ENCODE assay signal across 1 cellular context in genomic region chr6:154613137-154613676, GRCh38.
A peak's percentile ranks its signal among the peaks of the same experiment; 100 is the strongest.
TF ChIP-seq lines count a peak whose summit lies in the region.

No MANE protein-coding gene starts in this region.

TF ChIP-seq in K562, 482 proteins besides CTCF, POLR2A, EP300 and RAD21 (continued from another document and continues in another):
- TF ChIP-seq, protein P1, sequence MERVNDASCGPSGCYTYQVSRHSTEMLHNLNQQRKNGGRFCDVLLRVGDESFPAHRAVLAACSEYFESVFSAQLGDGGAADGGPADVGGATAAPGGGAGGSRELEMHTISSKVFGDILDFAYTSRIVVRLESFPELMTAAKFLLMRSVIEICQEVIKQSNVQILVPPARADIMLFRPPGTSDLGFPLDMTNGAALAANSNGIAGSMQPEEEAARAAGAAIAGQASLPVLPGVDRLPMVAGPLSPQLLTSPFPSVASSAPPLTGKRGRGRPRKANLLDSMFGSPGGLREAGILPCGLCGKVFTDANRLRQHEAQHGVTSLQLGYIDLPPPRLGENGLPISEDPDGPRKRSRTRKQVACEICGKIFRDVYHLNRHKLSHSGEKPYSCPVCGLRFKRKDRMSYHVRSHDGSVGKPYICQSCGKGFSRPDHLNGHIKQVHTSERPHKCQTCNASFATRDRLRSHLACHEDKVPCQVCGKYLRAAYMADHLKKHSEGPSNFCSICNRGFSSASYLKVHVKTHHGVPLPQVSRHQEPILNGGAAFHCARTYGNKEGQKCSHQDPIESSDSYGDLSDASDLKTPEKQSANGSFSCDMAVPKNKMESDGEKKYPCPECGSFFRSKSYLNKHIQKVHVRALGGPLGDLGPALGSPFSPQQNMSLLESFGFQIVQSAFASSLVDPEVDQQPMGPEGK (CRISPR knock-in tag; IDR thresholded peaks at IDR 0.05; ENCODE audit: borderline replicate concordance), result no peak
- TF ChIP-seq EWSR1 (IDR thresholded peaks at IDR 0.05; ENCODE audit: borderline replicate concordance, low read depth, partially characterized antibody) (no peak), CBFA2T3 (IDR thresholded peaks at IDR 0.05) (peak; percentile 15; the same call in 1 of the 2 replicates), POLR3A (IDR thresholded peaks at IDR 0.05; ENCODE audit: borderline replicate concordance, extremely low read depth, insufficient read depth, insufficient read length) (no peak), HIVEP1 (CRISPR knock-in tag; IDR thresholded peaks at IDR 0.05) (no peak), DACH1 (IDR thresholded peaks at IDR 0.05; ENCODE audit: partially characterized antibody) (peak; percentile 62), ZNF121 (CRISPR knock-in tag; conservative IDR thresholded peaks at IDR 0.05) (no peak), NCOA1 (IDR thresholded peaks at IDR 0.05; ENCODE audit: low read depth) (peak; percentile 27; the same call in 1 of the 2 replicates), KDM1A (IDR thresholded peaks at IDR 0.05) (no peak), XRCC4 (IDR thresholded peaks at IDR 0.05; ENCODE audit: extremely low read depth, insufficient read depth, insufficient read length) (no peak), KLF1 (tag; IDR thresholded peaks at IDR 0.05) (no peak), RREB1 (CRISPR knock-in tag; IDR thresholded peaks at IDR 0.05) (no peak), ZNF436 (CRISPR knock-in tag; IDR thresholded peaks at IDR 0.05) (no peak), ZNF253 (CRISPR knock-in tag; conservative IDR thresholded peaks at IDR 0.05) (no peak), CBFB (CRISPR knock-in tag; IDR thresholded peaks at IDR 0.05) (no peak), ZBTB49 (CRISPR knock-in tag; IDR thresholded peaks at IDR 0.05; ENCODE audit: borderline replicate concordance) (no peak), ESRRB (CRISPR knock-in tag; IDR thresholded peaks at IDR 0.05; ENCODE audit: borderline replicate concordance) (no peak), MBD2 (IDR thresholded peaks at IDR 0.05; ENCODE audit: borderline replicate concordance, low read depth) (no peak), ESRRA (IDR thresholded peaks at IDR 0.05; ENCODE audit: borderline replicate concordance, low read depth) (no peak), ZFP36 (IDR thresholded peaks at IDR 0.05; ENCODE audit: low read depth, low read length, partially characterized antibody) (no peak), SIRT6 (IDR thresholded peaks at IDR 0.05; ENCODE audit: low read depth, low read length) (no peak), RBM14 (IDR thresholded peaks at IDR 0.05; ENCODE audit: borderline replicate concordance, insufficient read depth, low read depth, low read length) (no peak), SRSF9 (IDR thresholded peaks at IDR 0.05; ENCODE audit: borderline replicate concordance, low read depth, low read length) (no peak), HOXB6 (CRISPR knock-in tag; IDR thresholded peaks at IDR 0.05; ENCODE audit: borderline replicate concordance) (no peak), ARHGAP35 (IDR thresholded peaks at IDR 0.05; ENCODE audit: partially characterized antibody) (no peak), TBL1XR1 (IDR thresholded peaks at IDR 0.05; ENCODE audit: low read length in 2 of 2) (no peak), ILK (tag; IDR thresholded peaks at IDR 0.05; ENCODE audit: borderline replicate concordance, low read depth) (no peak), ZNF23 (CRISPR knock-in tag; IDR thresholded peaks at IDR 0.05) (no peak), GTF2A2 (tag; IDR thresholded peaks at IDR 0.05) (no peak), NR1H2 (CRISPR knock-in tag; IDR thresholded peaks at IDR 0.05) (no peak)
- TF ChIP-seq, protein P2, sequence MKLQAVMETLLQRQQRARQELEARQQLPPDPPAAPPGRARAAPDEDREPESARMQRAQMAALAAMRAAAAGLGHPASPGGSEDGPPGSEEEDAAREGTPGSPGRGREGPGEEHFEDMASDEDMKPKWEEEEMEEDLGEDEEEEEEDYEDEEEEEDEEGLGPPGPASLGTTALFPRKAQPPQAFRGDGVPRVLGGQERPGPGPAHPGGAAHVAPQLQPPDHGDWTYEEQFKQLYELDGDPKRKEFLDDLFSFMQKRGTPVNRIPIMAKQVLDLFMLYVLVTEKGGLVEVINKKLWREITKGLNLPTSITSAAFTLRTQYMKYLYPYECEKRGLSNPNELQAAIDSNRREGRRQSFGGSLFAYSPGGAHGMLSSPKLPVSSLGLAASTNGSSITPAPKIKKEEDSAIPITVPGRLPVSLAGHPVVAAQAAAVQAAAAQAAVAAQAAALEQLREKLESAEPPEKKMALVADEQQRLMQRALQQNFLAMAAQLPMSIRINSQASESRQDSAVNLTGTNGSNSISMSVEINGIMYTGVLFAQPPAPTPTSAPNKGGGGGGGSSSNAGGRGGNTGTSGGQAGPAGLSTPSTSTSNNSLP (IDR thresholded peaks at IDR 0.05; ENCODE audit: borderline replicate concordance, low read depth, low read length), result no peak
- TF ChIP-seq, protein P3, sequence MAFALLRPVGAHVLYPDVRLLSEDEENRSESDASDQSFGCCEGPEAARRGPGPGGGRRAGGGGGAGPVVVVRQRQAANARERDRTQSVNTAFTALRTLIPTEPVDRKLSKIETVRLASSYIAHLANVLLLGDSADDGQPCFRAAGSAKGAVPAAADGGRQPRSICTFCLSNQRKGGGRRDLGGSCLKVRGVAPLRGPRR (CRISPR knock-in tag; IDR thresholded peaks at IDR 0.05), result no peak
- TF ChIP-seq, protein P4, sequence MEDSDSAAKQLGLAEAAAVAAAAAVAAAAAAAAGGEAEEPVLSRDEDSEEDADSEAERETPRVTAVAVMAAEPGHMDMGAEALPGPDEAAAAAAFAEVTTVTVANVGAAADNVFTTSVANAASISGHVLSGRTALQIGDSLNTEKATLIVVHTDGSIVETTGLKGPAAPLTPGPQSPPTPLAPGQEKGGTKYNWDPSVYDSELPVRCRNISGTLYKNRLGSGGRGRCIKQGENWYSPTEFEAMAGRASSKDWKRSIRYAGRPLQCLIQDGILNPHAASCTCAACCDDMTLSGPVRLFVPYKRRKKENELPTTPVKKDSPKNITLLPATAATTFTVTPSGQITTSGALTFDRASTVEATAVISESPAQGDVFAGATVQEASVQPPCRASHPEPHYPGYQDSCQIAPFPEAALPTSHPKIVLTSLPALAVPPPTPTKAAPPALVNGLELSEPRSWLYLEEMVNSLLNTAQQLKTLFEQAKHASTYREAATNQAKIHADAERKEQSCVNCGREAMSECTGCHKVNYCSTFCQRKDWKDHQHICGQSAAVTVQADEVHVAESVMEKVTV (CRISPR knock-in tag; IDR thresholded peaks at IDR 0.05), result no peak
- TF ChIP-seq, protein P5, sequence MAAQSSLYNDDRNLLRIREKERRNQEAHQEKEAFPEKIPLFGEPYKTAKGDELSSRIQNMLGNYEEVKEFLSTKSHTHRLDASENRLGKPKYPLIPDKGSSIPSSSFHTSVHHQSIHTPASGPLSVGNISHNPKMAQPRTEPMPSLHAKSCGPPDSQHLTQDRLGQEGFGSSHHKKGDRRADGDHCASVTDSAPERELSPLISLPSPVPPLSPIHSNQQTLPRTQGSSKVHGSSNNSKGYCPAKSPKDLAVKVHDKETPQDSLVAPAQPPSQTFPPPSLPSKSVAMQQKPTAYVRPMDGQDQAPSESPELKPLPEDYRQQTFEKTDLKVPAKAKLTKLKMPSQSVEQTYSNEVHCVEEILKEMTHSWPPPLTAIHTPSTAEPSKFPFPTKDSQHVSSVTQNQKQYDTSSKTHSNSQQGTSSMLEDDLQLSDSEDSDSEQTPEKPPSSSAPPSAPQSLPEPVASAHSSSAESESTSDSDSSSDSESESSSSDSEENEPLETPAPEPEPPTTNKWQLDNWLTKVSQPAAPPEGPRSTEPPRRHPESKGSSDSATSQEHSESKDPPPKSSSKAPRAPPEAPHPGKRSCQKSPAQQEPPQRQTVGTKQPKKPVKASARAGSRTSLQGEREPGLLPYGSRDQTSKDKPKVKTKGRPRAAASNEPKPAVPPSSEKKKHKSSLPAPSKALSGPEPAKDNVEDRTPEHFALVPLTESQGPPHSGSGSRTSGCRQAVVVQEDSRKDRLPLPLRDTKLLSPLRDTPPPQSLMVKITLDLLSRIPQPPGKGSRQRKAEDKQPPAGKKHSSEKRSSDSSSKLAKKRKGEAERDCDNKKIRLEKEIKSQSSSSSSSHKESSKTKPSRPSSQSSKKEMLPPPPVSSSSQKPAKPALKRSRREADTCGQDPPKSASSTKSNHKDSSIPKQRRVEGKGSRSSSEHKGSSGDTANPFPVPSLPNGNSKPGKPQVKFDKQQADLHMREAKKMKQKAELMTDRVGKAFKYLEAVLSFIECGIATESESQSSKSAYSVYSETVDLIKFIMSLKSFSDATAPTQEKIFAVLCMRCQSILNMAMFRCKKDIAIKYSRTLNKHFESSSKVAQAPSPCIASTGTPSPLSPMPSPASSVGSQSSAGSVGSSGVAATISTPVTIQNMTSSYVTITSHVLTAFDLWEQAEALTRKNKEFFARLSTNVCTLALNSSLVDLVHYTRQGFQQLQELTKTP (IDR thresholded peaks at IDR 0.05; ENCODE audit: low read depth in 1 of 2, partially characterized antibody in 2 of 2), result peak in 1 of 2 experiments; percentile 17
- TF ChIP-seq, protein P6, sequence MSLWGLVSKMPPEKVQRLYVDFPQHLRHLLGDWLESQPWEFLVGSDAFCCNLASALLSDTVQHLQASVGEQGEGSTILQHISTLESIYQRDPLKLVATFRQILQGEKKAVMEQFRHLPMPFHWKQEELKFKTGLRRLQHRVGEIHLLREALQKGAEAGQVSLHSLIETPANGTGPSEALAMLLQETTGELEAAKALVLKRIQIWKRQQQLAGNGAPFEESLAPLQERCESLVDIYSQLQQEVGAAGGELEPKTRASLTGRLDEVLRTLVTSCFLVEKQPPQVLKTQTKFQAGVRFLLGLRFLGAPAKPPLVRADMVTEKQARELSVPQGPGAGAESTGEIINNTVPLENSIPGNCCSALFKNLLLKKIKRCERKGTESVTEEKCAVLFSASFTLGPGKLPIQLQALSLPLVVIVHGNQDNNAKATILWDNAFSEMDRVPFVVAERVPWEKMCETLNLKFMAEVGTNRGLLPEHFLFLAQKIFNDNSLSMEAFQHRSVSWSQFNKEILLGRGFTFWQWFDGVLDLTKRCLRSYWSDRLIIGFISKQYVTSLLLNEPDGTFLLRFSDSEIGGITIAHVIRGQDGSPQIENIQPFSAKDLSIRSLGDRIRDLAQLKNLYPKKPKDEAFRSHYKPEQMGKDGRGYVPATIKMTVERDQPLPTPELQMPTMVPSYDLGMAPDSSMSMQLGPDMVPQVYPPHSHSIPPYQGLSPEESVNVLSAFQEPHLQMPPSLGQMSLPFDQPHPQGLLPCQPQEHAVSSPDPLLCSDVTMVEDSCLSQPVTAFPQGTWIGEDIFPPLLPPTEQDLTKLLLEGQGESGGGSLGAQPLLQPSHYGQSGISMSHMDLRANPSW (CRISPR knock-in tag; IDR thresholded peaks at IDR 0.05), result no peak
- TF ChIP-seq, protein P7, sequence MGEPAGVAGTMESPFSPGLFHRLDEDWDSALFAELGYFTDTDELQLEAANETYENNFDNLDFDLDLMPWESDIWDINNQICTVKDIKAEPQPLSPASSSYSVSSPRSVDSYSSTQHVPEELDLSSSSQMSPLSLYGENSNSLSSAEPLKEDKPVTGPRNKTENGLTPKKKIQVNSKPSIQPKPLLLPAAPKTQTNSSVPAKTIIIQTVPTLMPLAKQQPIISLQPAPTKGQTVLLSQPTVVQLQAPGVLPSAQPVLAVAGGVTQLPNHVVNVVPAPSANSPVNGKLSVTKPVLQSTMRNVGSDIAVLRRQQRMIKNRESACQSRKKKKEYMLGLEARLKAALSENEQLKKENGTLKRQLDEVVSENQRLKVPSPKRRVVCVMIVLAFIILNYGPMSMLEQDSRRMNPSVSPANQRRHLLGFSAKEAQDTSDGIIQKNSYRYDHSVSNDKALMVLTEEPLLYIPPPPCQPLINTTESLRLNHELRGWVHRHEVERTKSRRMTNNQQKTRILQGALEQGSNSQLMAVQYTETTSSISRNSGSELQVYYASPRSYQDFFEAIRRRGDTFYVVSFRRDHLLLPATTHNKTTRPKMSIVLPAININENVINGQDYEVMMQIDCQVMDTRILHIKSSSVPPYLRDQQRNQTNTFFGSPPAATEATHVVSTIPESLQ (CRISPR knock-in tag; IDR thresholded peaks at IDR 0.05), result no peak
